ENCODE assay signal across 8 cellular contexts in genomic region chr1:233326319-233326994, GRCh38. TPM values are rescaled to one million over a fixed set of nuclear protein-coding genes. Genes with fewer than 3 reads are reported as not detected.
DNase-seq lines count a peak whose midpoint lies in the region; ATAC-seq and TF ChIP-seq lines count a peak whose summit lies in the region.

No MANE protein-coding gene starts in this region.

- no peak for ATAC-seq in effector memory CD8-positive, alpha-beta T cell (replicated peaks)
- ATAC-seq in HG03159 (IDR thresholded peaks at IDR 0.05; ENCODE audit: unreplicated experiment) (no peak), GM19324 (IDR thresholded peaks at IDR 0.05; ENCODE audit: low FRiP score, unreplicated experiment) (no peak)

- no peaks in the 10 kb centered on the region for H3K9me3 Mint-ChIP-seq in effector memory CD8-positive, alpha-beta T cell

- H3K27ac ChIP-seq in ovary, result no peak overlapping the region

- WGBS in ovary, 3 donors, result 17 to 24% (median 18%) methylated on average over 6 of the region's 6 CpGs

- H3K4me3 ChIP-seq in ovary, result no peak overlapping the region

- in situ Hi-C loops in KBM-7 (cut with MboI; ENCODE audit: low pct_unique_long_range_greater_than_20kb, low sequenced_read_pairs), result no loop called here

- peaks cover 7 to 12% of the 10 kb centered on the region in 2 donors for H3K4me1 Mint-ChIP-seq in effector memory CD8-positive, alpha-beta T cell (ENCODE audit: low read depth in 2 of 2)

- no peaks in the 10 kb centered on the region for H3K9me3 ChIP-seq in ovary

- DNase-seq in DMS 273 (lab: John Stamatoyannopoulos, UW; ENCODE audit: unreplicated experiment) (peak; percentile 72), DMS 273 treated with DMSO at 0.1 percent for 48 hours (lab: John Stamatoyannopoulos, UW) (no peak), NCI-H2171 treated with DMSO at 0.1 percent for 48 hours (lab: John Stamatoyannopoulos, UW) (peak; percentile 76), ovary (peak in 4 of 5 donors; percentile 10 to 21 (median 19)), KBM-7 (no peak)
- no peak for DNase-seq in effector memory CD8-positive, alpha-beta T cell

- peak overlapping the region; percentile 58 to 61 for H3K27ac Mint-ChIP-seq in effector memory CD8-positive, alpha-beta T cell

- no peaks in the 10 kb centered on the region for H3K36me3 ChIP-seq in ovary

- TF ChIP-seq CTCF in ovary (IDR thresholded peaks at IDR 0.05), result no peak

- peaks cover 11% of the 10 kb centered on the region for H3K4me1 ChIP-seq in ovary (ENCODE audit: insufficient read depth)

- no peaks in the 10 kb centered on the region for H3K36me3 Mint-ChIP-seq in effector memory CD8-positive, alpha-beta T cell (ENCODE audit: insufficient read depth)

- H3K27me3 Mint-ChIP-seq in effector memory CD8-positive, alpha-beta T cell, result peaks cover 5 to 10% of the 10 kb centered on the region in 2 donors

- no peak for TF ChIP-seq EP300 in ovary (IDR thresholded peaks at IDR 0.05)

- TF ChIP-seq POLR2A in ovary (IDR thresholded peaks at IDR 0.05), result no peak

- no peaks in the 10 kb centered on the region for H3K27me3 ChIP-seq in ovary

- peak overlapping the region; percentile 78 to 82 for H3K4me3 Mint-ChIP-seq in effector memory CD8-positive, alpha-beta T cell

- intact Hi-C loops in ovary (cut with DNase I), result no loop called here

RNA-seq across cellular contexts. Expression of gene MAP3K21, which starts 1.1 kb away (rescaled TPM):
- total RNA-seq in ovary, result 10 to 100 TPM in 1 of 7 donors, 1 to 10 TPM in 6; 1.2 to 21.0 (median 1.8) TPM
- under 1 TPM; 0.52 to 0.87 TPM for polyA plus RNA-seq in ovary

RNA-seq across cellular contexts. Expression of gene PCNX2, which starts 30.9 kb away (rescaled TPM):
- 10 to 100 TPM; 16.5 to 26.0 (median 19.3) TPM for total RNA-seq in ovary
- 10 to 100 TPM in 1 of 2 donors, 1 to 10 TPM in 1; 5.7 to 10.9 TPM for polyA plus RNA-seq in ovary

Comparison
In these comparisons a context has a peak if more than half of its experiments do, and no peak if none do; other contexts are left out.
1. DNase-seq: peak in DMS 273 (single experiment), NCI-H2171 treated with DMSO at 0.1 percent for 48 hours (single experiment) and ovary (4 of 5); none in DMS 273 treated with DMSO at 0.1 percent for 48 hours (single experiment), effector memory CD8-positive, alpha-beta T cell (0 of 3) and KBM-7 (single experiment).